Comparison of ENCODE assay signal across 23 cellular contexts in the genomic region with DNA sequence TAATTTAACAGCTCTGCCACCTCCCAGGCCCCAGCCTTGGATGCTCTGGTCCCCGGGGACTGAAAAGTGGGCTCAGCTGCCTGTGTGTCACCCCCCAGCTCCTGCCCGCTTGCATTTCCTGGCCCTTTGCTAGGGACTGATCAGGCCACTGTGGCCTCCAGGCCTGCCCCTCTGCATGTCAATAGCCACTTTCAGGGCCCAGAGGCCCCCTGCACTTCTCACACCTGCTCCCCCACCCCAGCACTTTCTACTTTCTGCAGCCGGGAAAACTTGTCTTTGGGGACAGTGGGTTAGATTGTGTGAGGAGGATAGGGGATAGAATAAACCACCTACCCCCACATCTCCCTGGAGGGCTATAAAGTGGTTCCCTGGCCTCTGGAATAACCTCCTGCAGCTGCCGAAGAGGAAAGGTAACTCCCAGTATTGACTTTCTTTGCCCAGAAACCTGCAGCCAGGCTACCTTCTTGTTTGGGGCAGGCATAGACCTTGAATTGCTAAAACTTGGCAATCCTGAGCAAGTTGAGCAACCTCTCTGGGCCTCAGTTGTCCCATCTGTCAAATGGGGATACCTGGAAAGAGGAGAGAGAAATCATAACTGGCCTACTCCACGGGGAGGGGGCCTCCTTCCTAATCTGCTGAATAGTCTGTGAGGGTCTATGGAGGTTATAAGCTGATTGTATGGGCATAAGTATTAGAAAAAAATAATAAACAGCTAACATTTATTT.
"Had no signal": no experiment of that assay in that cellular context is flagged by ENCODE, and none has a peak within 500 bp of the region (broad histone marks: within the 10 kb centered on the region; RNA-seq: fewer than 3 reads in every experiment).

No MANE protein-coding gene starts in this region.

- H3K36me3 Mint-ChIP-seq: activated naive CD4-positive, alpha-beta T cell treated with anti-CD3 and anti-CD28 coated beads, Interleukin-2, amount 50 U/mL, for 24 hours; stimulated activated effector memory CD8-positive, alpha-beta T cell treated with anti-CD3 and anti-CD28 coated beads, Interleukin-12 subunit alpha, Interleukin-12 subunit beta, amount 100 ng/mL, for 72 hours had no signal

- FAIRE-seq: bronchial epithelial cell, endothelial cell of umbilical vein, keratinocyte had no signal

- H3K9ac ChIP-seq: neural progenitor cell had no signal

- H3K27ac ChIP-seq: esophagus muscularis mucosa, neural progenitor cell, ovary, psoas muscle, stomach, thoracic aorta, upper lobe of right lung, VCaP had no signal

- H3K27ac Mint-ChIP-seq: activated naive CD4-positive, alpha-beta T cell treated with anti-CD3 and anti-CD28 coated beads, Interleukin-2, amount 50 U/mL, for 24 hours; activated T-cell treated with anti-CD3 and anti-CD28 coated beads, Interleukin-2, amount 50 U/mL, for 72 hours; dendritic cell treated with granulocyte-macrophage colony-stimulating factor and Interleukin-4, amounts not matched to agents 40 ng/mL and 50 ng/mL, for 4 days; neural progenitor cell; stimulated activated effector memory CD8-positive, alpha-beta T cell treated with anti-CD3 and anti-CD28 coated beads, Interleukin-12 subunit alpha, Interleukin-12 subunit beta, amount 100 ng/mL, for 72 hours had no signal

- H3K4me1 ChIP-seq: psoas muscle, stomach, upper lobe of right lung had no signal

- DNase-seq: activated CD4-positive, alpha-beta T cell treated with anti-CD3 and anti-CD28 coated beads for 1 hour; activated effector memory CD4-positive, alpha-beta T cell treated with anti-CD3 and anti-CD28 coated beads, Interleukin-2, amount 50 U/mL, for 16 hours; activated T-cell treated with anti-CD3 and anti-CD28 coated beads, Interleukin-2, amount 50 U/mL, for 72 hours; effector memory CD4-positive, alpha-beta T cell; ovary; psoas muscle; right cardiac atrium; stimulated activated CD4-positive, alpha-beta T cell treated with anti-CD3 and anti-CD28 coated beads, Interleukin-4, amount 100 ng/mL, for 24 hours; stomach; T-helper 2 cell; upper lobe of right lung had no signal

- H3K27me3 Mint-ChIP-seq: activated naive CD4-positive, alpha-beta T cell treated with anti-CD3 and anti-CD28 coated beads, Interleukin-2, amount 50 U/mL, for 24 hours; dendritic cell treated with granulocyte-macrophage colony-stimulating factor and Interleukin-4, amounts not matched to agents 40 ng/mL and 50 ng/mL, for 4 days had no signal

- H3K4me3 ChIP-seq: esophagus muscularis mucosa, neural progenitor cell, ovary, psoas muscle, skin epidermis, stomach, thoracic aorta, upper lobe of right lung had no signal

- H2AFZ ChIP-seq: neural progenitor cell had no signal

- H3K4me2 ChIP-seq: neural progenitor cell had no signal

- H3K36me3 ChIP-seq: neural progenitor cell, ovary, stomach, thoracic aorta, upper lobe of right lung had no signal

- H3K9me3 ChIP-seq: esophagus muscularis mucosa, ovary, psoas muscle, stomach, thoracic aorta, upper lobe of right lung had no signal

- H3K4me1 Mint-ChIP-seq: activated naive CD4-positive, alpha-beta T cell treated with anti-CD3 and anti-CD28 coated beads, Interleukin-2, amount 50 U/mL, for 24 hours; stimulated activated effector memory CD8-positive, alpha-beta T cell treated with anti-CD3 and anti-CD28 coated beads, Interleukin-12 subunit alpha, Interleukin-12 subunit beta, amount 100 ng/mL, for 72 hours had no signal

- H3K9me3 Mint-ChIP-seq: activated naive CD4-positive, alpha-beta T cell treated with anti-CD3 and anti-CD28 coated beads, Interleukin-2, amount 50 U/mL, for 24 hours; activated T-cell treated with anti-CD3 and anti-CD28 coated beads, Interleukin-2, amount 50 U/mL, for 72 hours; dendritic cell treated with granulocyte-macrophage colony-stimulating factor and Interleukin-4, amounts not matched to agents 40 ng/mL and 50 ng/mL, for 4 days; neural progenitor cell; stimulated activated effector memory CD8-positive, alpha-beta T cell treated with anti-CD3 and anti-CD28 coated beads, Interleukin-12 subunit alpha, Interleukin-12 subunit beta, amount 100 ng/mL, for 72 hours had no signal

- ATAC-seq: activated T-cell treated with anti-CD3 and anti-CD28 coated beads, Interleukin-2, amount 50 U/mL, for 72 hours; left lobe of liver; psoas muscle; right cardiac atrium; stimulated activated effector memory CD8-positive, alpha-beta T cell treated with anti-CD3 and anti-CD28 coated beads, Interleukin-12 subunit alpha, Interleukin-12 subunit beta, amount 100 ng/mL, for 72 hours; upper lobe of right lung had no signal

- H3K27me3 ChIP-seq: neural progenitor cell, ovary, stomach, upper lobe of right lung had no signal

- H3K4me3 Mint-ChIP-seq: activated naive CD4-positive, alpha-beta T cell treated with anti-CD3 and anti-CD28 coated beads, Interleukin-2, amount 50 U/mL, for 24 hours; activated T-cell treated with anti-CD3 and anti-CD28 coated beads, Interleukin-2, amount 50 U/mL, for 72 hours; dendritic cell treated with granulocyte-macrophage colony-stimulating factor and Interleukin-4, amounts not matched to agents 40 ng/mL and 50 ng/mL, for 4 days; stimulated activated effector memory CD8-positive, alpha-beta T cell treated with anti-CD3 and anti-CD28 coated beads, Interleukin-12 subunit alpha, Interleukin-12 subunit beta, amount 100 ng/mL, for 72 hours had no signal
